ENCODE assay signal across 20 cellular contexts in the genomic region with DNA sequence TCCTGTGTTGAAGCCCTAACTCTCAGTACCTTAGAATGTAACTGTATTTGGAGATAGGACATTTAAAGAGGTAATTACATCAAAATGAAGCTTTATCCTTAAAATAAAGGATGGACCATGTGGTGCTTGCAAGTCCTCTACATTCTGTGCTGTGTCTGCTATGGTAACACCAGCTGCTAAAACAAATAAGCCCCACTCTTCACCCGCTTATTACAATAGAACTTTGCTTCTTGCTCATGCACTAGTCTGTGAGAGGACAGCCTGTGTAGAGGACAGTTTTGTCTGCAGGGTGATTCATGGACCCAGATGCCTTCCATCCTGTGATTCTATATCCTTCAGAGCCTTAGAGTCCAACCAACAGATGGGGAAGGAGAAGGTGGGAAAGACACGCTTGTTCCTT. TPM values are rescaled to one million over a fixed set of nuclear protein-coding genes. Genes with fewer than 3 reads are reported as not detected.
DNase-seq lines count a peak whose midpoint lies in the region; ATAC-seq, FAIRE-seq and TF ChIP-seq lines count a peak whose summit lies in the region.
"Had no signal": no experiment of that assay in that cellular context is flagged by ENCODE, and none has a peak within 500 bp of the region (broad histone marks: within the 10 kb centered on the region; RNA-seq: fewer than 3 reads in every experiment).

No MANE protein-coding gene starts in this region.

- H3K4me3 ChIP-seq in Caco-2 (ENCODE audit: low read depth, low read length) (no peak overlapping the region), astrocyte (ENCODE audit: insufficient read depth, low read depth, low read length) (no peak overlapping the region), HepG2 (replicated peaks in 1 of 3; ENCODE audit: insufficient read depth in 1 of 3, low read depth in 2 of 3, low read length in 3 of 3) (peak overlapping the region in 1 of 3 experiments; percentile 68; a peak in 2 of 6 replicates), stomach (no peak overlapping the region), kidney (ENCODE audit: low read length in 2 of 2) (no peak overlapping the region)
- H3K4me3 ChIP-seq: BLaER1 had no signal

- H3K36me3 ChIP-seq in Caco-2 (ENCODE audit: control insufficient read depth, insufficient read depth, low read length) (no peaks in the 10 kb centered on the region), astrocyte (ENCODE audit: insufficient read depth, low read length) (no peaks in the 10 kb centered on the region), HepG2 (replicated peaks in 1 of 2; ENCODE audit: control insufficient read depth in 1 of 2, insufficient read depth in 2 of 2, low read length in 2 of 2) (no peaks in the 10 kb centered on the region), stomach (no peaks in the 10 kb centered on the region), kidney (ENCODE audit: control insufficient read depth in 1 of 2, insufficient read depth in 2 of 2, low read length in 2 of 2) (no peaks in the 10 kb centered on the region)
- H3K36me3 ChIP-seq: BLaER1 had no signal

- H3K4me1 ChIP-seq in Caco-2: peaks cover 33% of the 10 kb centered on the region
- peaks cover 11% of the 10 kb centered on the region for H3K4me1 ChIP-seq in astrocyte (ENCODE audit: insufficient read depth, low read length)
- peaks cover 91% of the 10 kb centered on the region for H3K4me1 ChIP-seq in HepG2 (ENCODE audit: insufficient read depth, low read length)
- H3K4me1 ChIP-seq in stomach: peaks cover 5 to 25% (median 13%) of the 10 kb centered on the region in 4 donors
- H3K4me1 ChIP-seq in kidney (ENCODE audit: control insufficient read depth in 1 of 2, insufficient read depth in 1 of 2, low read depth in 1 of 2, low read length in 2 of 2): no peaks in the 10 kb centered on the region

- H3K36me3 Mint-ChIP-seq in Caco-2 (ENCODE audit: insufficient read depth, unreplicated experiment) (no peaks in the 10 kb centered on the region), astrocyte (ENCODE audit: low read depth, unreplicated experiment) (no peaks in the 10 kb centered on the region)
- H3K36me3 Mint-ChIP-seq: CD4-positive, alpha-beta memory T cell had no signal

- H3K27ac Mint-ChIP-seq in Caco-2 (ENCODE audit: unreplicated experiment): peak overlapping the region; percentile 96
- H3K27ac Mint-ChIP-seq in astrocyte (ENCODE audit: unreplicated experiment): peak overlapping the region; percentile 70
- H3K27ac Mint-ChIP-seq: CD4-positive, alpha-beta memory T cell had no signal

- TF ChIP-seq CTCF in Caco-2 (IDR thresholded peaks at IDR 0.05; ENCODE audit: insufficient read depth in 1 of 2, low read depth in 1 of 2, low read length in 1 of 2, severe bottlenecking in 1 of 2, unreplicated experiment in 1 of 2): no peak
- TF ChIP-seq CTCF in astrocyte (IDR thresholded peaks at IDR 0.05; ENCODE audit: insufficient read depth, low read depth, low read length): no peak
- TF ChIP-seq CTCF in HepG2 (CRISPR knock-in tag; IDR thresholded peaks at IDR 0.05): no peak
- no peak for TF ChIP-seq CTCF in stomach (IDR thresholded peaks at IDR 0.05)
- TF ChIP-seq CTCF in kidney (IDR thresholded peaks at IDR 0.05; ENCODE audit: borderline replicate concordance, extremely low read depth, insufficient read depth): no peak

- H3K9ac ChIP-seq in astrocyte (ENCODE audit: low read length) (no peak overlapping the region), HepG2 (ENCODE audit: insufficient read depth, low read depth, low read length) (peak overlapping the region; percentile 72; the same call in 1 of the 2 replicates), kidney (ENCODE audit: low read length in 2 of 2) (no peak overlapping the region)
- H3K9ac ChIP-seq: BLaER1 had no signal

- H3K27ac ChIP-seq in astrocyte (ENCODE audit: low read depth, low read length) (no peak overlapping the region), HepG2 (ENCODE audit: extremely low read length, insufficient read depth, low read length) (peak overlapping the region; percentile 83), stomach (peak overlapping the region; percentile 28 to 83 (median 72)), kidney (ENCODE audit: low read depth in 2 of 2, low read length in 2 of 2) (no peak overlapping the region)
- H3K27ac ChIP-seq: BLaER1 had no signal

- no peak for TF ChIP-seq POLR2A in HepG2 (IDR thresholded peaks at IDR 0.05; ENCODE audit: insufficient read depth in 1 of 2, low read depth in 2 of 2, low read length in 2 of 2)
- no peak for TF ChIP-seq POLR2A in stomach (IDR thresholded peaks at IDR 0.05)

- H3K79me2 ChIP-seq in astrocyte (ENCODE audit: insufficient read depth, low read length): no peaks in the 10 kb centered on the region
- peaks cover 5% of the 10 kb centered on the region for H3K79me2 ChIP-seq in HepG2 (ENCODE audit: insufficient read depth, low read length)

- peak; percentile 10; the same call in 2 of the 3 replicates for ATAC-seq in HepG2

- POLR2A ChIA-PET in Caco-2 (lab: Charles Lee) (no interaction called here), HepG2 (lab: Yijun Ruan, JAX) (interaction anchor here (1.0 to 1.8 kb wide), 4 partner anchors 44 to 62 kb away, joined by 3 to 6 read pairs (median 6); a partner anchor contains a TSS)

- in situ Hi-C loops in HepG2 (cut with HindIII; ENCODE audit: extremely low pct_ligation_motif_present, low pct_unique_long_range_greater_than_20kb): no loop called here

- peak overlapping the region; percentile 70 for H3K4me3 Mint-ChIP-seq in Caco-2 (ENCODE audit: unreplicated experiment)
- H3K4me3 Mint-ChIP-seq in astrocyte (ENCODE audit: unreplicated experiment): no peak overlapping the region
- H3K4me3 Mint-ChIP-seq: CD4-positive, alpha-beta memory T cell had no signal

- H3K4me2 ChIP-seq in astrocyte (ENCODE audit: low read length) (no peak overlapping the region), HepG2 (ENCODE audit: low read depth, low read length) (peak overlapping the region; percentile 92)

- H3K27me3 Mint-ChIP-seq in Caco-2 (ENCODE audit: insufficient read depth, unreplicated experiment): no peaks in the 10 kb centered on the region
- peaks cover 4% of the 10 kb centered on the region for H3K27me3 Mint-ChIP-seq in astrocyte (ENCODE audit: low read depth, unreplicated experiment)

- H3K27me3 ChIP-seq in Caco-2 (replicated peaks; ENCODE audit: control insufficient read depth, insufficient read depth, low read length) (no peaks in the 10 kb centered on the region), astrocyte (ENCODE audit: insufficient read depth, low read length) (peaks cover 2% of the 10 kb centered on the region), HepG2 (ENCODE audit: control insufficient read depth in 1 of 2, insufficient read depth in 2 of 2, low read length in 2 of 2) (peaks cover 0 to 5% of the 10 kb centered on the region in 2 experiments; a peak in 1 of 5 replicates), stomach (no peaks in the 10 kb centered on the region)
- H3K27me3 ChIP-seq: BLaER1 had no signal

- 92% methylated on average over 2 of the region's 2 CpGs for WGBS in HepG2 (ENCODE audit: low lambda C conversion rate)
- WGBS in stomach, 5 donors: 86 to 97% (median 92%) methylated on average over 2 of the region's 2 CpGs

- DNase-seq in Caco-2 (no peak), astrocyte (ENCODE audit: low read depth) (no peak), HepG2 (ENCODE audit: low spot score) (no peak), stomach (no peak), kidney (no peak), NOMO-1 (lab: John Stamatoyannopoulos, UW; ENCODE audit: unreplicated experiment in 2 of 2) (no peak)
- no peak for DNase-seq in stimulated activated CD4-positive, alpha-beta T cell treated with anti-CD3 and anti-CD28 coated beads, Interleukin-2, amount 100 ng/mL, for 48 hours
- DNase-seq: ACHN; Calu3; CD4-positive, alpha-beta memory T cell; DMS153; NCI-H1092; NCI-H1436; NCI-H1930; NCI-H2227 treated with DMSO at 0.1 percent for 48 hours; NCI-H524; NCI-H774; NK-92 treated with Interleukin-12 subunit alpha and Interleukin-12 subunit beta, amount 100 ng/mL, for 24 hours had no signal

- BruUV-seq in Caco-2 (replicated peaks; lab: Mats Ljungman, UMichigan): no TSS peak
- BruUV-seq in HepG2 (replicated peaks; lab: Mats Ljungman, UMichigan): no TSS peak

- CTCF ChIA-PET in Caco-2 (lab: Charles Lee) (no interaction called here), HepG2 (lab: Yijun Ruan, JAX; ENCODE audit: low intra/inter-chr PET ratio, low total read pairs) (no interaction called here)

- H3K9me3 Mint-ChIP-seq in Caco-2 (ENCODE audit: unreplicated experiment) (no peaks in the 10 kb centered on the region), astrocyte (ENCODE audit: unreplicated experiment) (no peaks in the 10 kb centered on the region)
- H3K9me3 Mint-ChIP-seq: CD4-positive, alpha-beta memory T cell had no signal

- H4K20me1 ChIP-seq in astrocyte (ENCODE audit: insufficient read depth, low read length) (no peaks in the 10 kb centered on the region), HepG2 (ENCODE audit: insufficient read depth, low read length) (no peaks in the 10 kb centered on the region)
- H4K20me1 ChIP-seq: BLaER1 had no signal

- intact Hi-C loops in Caco-2 (cut with micrococcal nuclease; ENCODE audit: unreplicated experiment) (no loop called here), HepG2 (cut with micrococcal nuclease; ENCODE audit: unreplicated experiment) (loop anchor here (10.0 kb wide), 1 partner anchor 392 kb away; no protein-coding TSS in a partner anchor), stomach (cut with DNase I; ENCODE audit: low total_unique reads) (no loop called here), kidney (cut with DNase I) (no loop called here)

- peak overlapping the region; percentile 46 for H2AFZ ChIP-seq in astrocyte (ENCODE audit: low read depth, low read length)
- H2AFZ ChIP-seq in HepG2 (ENCODE audit: low read length): no peak overlapping the region

- TF ChIP-seq EP300 in HepG2 (IDR thresholded peaks at IDR 0.05; ENCODE audit: low read depth in 2 of 2, low read length in 2 of 2): no peak
- no peak for TF ChIP-seq EP300 in HepG2 (CRISPR knock-in tag; IDR thresholded peaks at IDR 0.05; ENCODE audit: borderline replicate concordance)
- no peak for TF ChIP-seq EP300 in stomach (IDR thresholded peaks at IDR 0.05)

- no peak for TF ChIP-seq RAD21 in HepG2 (CRISPR knock-in tag; IDR thresholded peaks at IDR 0.05)

- H3K4me1 Mint-ChIP-seq in Caco-2 (ENCODE audit: low read depth, unreplicated experiment) (peaks cover 43% of the 10 kb centered on the region), astrocyte (ENCODE audit: low read depth, unreplicated experiment) (peaks cover 30% of the 10 kb centered on the region)

- FAIRE-seq in astrocyte (lab: Jason Lieb, UNC) (no peak), HepG2 (lab: Jason Lieb, UNC) (no peak), kidney (lab: Jason Lieb, UNC) (no peak)
- FAIRE-seq: RCC 7860 had no signal

- H3K9me3 ChIP-seq in Caco-2 (peaks cover 5% of the 10 kb centered on the region; the same call in 1 of the 2 replicates), astrocyte (ENCODE audit: insufficient read depth, low read depth, low read length) (no peaks in the 10 kb centered on the region), HepG2 (ENCODE audit: low read length) (no peaks in the 10 kb centered on the region), stomach (no peaks in the 10 kb centered on the region), kidney (ENCODE audit: control insufficient read depth in 1 of 2, low read length in 2 of 2) (no peaks in the 10 kb centered on the region)
- H3K9me3 ChIP-seq: BLaER1 had no signal

RNA-seq across cellular contexts. Expression of a gene that starts 12.5 kb away (rescaled TPM):
- 1.3 and 1.6 TPM in 2 replicates for total RNA-seq in Caco-2 (2022)
- 5.6 and 11.0 TPM in 2 replicates for total RNA-seq in astrocyte
- total RNA-seq in HepG2 (2016; rRNA removed; fragmentation: Illumina TruSeq; extraction: Trizol): 0.24 and 0.44 TPM in 2 replicates
- not detected in 2 replicates for total RNA-seq in HepG2 (2016; cell fraction: cytosol; rRNA removed; fragmentation: Illumina TruSeq; extraction: Trizol; ENCODE audit: low read depth)
- total RNA-seq in HepG2 (2016; cell fraction: insoluble cytoplasmic fraction; rRNA removed; fragmentation: Illumina TruSeq; extraction: Trizol): 0.24 TPM in 1 of 2 replicates, not detected in the other
- not detected in 2 replicates for total RNA-seq in HepG2 (2016; cell fraction: membrane; rRNA removed; fragmentation: Illumina TruSeq; extraction: Trizol)
- not detected in 2 replicates for total RNA-seq in HepG2 (2016; cell fraction: nucleus; rRNA removed; fragmentation: Illumina TruSeq; extraction: Trizol)
- polyA plus RNA-seq in HepG2 (2011; rRNA removed): 0.07 TPM in 1 of 2 replicates, not detected in the other
- polyA plus RNA-seq in HepG2 (2011; cell fraction: cytosol; rRNA removed): 0.12 TPM in 1 of 2 replicates, not detected in the other
- not detected in 2 replicates for polyA plus RNA-seq in HepG2 (2011; cell fraction: nucleus; rRNA removed)
- not detected in 2 replicates for polyA plus RNA-seq in HepG2 (2012)
- polyA plus RNA-seq in HepG2 (2016; cell fraction: cytosol; fragmentation: Illumina TruSeq; extraction: Trizol; ENCODE audit: low read depth): not detected in 2 replicates
- polyA plus RNA-seq in HepG2 (2016; cell fraction: insoluble cytoplasmic fraction; fragmentation: Illumina TruSeq; extraction: Trizol; ENCODE audit: low read depth): not detected in 2 replicates
- not detected in 2 replicates for polyA plus RNA-seq in HepG2 (2016; cell fraction: membrane; fragmentation: Illumina TruSeq; extraction: Trizol; ENCODE audit: low read depth)
- polyA plus RNA-seq in HepG2 (2016; cell fraction: nucleus; fragmentation: Illumina TruSeq; extraction: Trizol; ENCODE audit: insufficient read depth, low read depth): not detected in 2 replicates
- not detected in 2 replicates for polyA minus RNA-seq in HepG2 (2011; rRNA and poly(A)+ RNA removed; ENCODE audit: low replicate concordance)
- not detected in 2 replicates for polyA minus RNA-seq in HepG2 (2011; cell fraction: cytosol; rRNA and poly(A)+ RNA removed)
- not detected in 2 replicates for polyA minus RNA-seq in HepG2 (2011; cell fraction: nucleus; rRNA and poly(A)+ RNA removed)
- total RNA-seq in stomach: 1 to 10 TPM in 3 of 5 donors, not detected in 2; 1.7 to 4.8 (median 2.2) TPM
- polyA plus RNA-seq in stomach: under 1 TPM in 2 of 3 donors, not detected in 1; 0.23 to 0.87 TPM
- total RNA-seq in kidney: 0.22 TPM
- polyA plus RNA-seq in kidney (ENCODE audit: insufficient read depth, low read depth, low replicate concordance): not detected
- total RNA-seq: CD4-positive, alpha-beta memory T cell had no signal
- polyA plus RNA-seq: CD4-positive, alpha-beta memory T cell had no signal

RNA-seq across cellular contexts. Expression of a gene that starts 44.2 kb away (rescaled TPM):
- total RNA-seq in Caco-2 (2022) (35.7 and 38.3 TPM in 2 replicates), astrocyte (124 and 137 TPM in 2 replicates), HepG2 (2016; rRNA removed; fragmentation: Illumina TruSeq; extraction: Trizol) (125 and 159 TPM in 2 replicates), stomach (10 to 100 TPM in 4 of 5 donors, under 1 TPM in 1; 0.58 to 68.7 (median 28.4) TPM), kidney (37.7 TPM)
- 11.5 TPM in 2 replicates for total RNA-seq in HepG2 (2016; cell fraction: cytosol; rRNA removed; fragmentation: Illumina TruSeq; extraction: Trizol; ENCODE audit: low read depth)
- 126 and 146 TPM in 2 replicates for total RNA-seq in HepG2 (2016; cell fraction: insoluble cytoplasmic fraction; rRNA removed; fragmentation: Illumina TruSeq; extraction: Trizol)
- 48.8 and 50.7 TPM in 2 replicates for total RNA-seq in HepG2 (2016; cell fraction: membrane; rRNA removed; fragmentation: Illumina TruSeq; extraction: Trizol)
- total RNA-seq in HepG2 (2016; cell fraction: nucleus; rRNA removed; fragmentation: Illumina TruSeq; extraction: Trizol): 50.9 and 56.2 TPM in 2 replicates
- polyA plus RNA-seq in HepG2 (2011; rRNA removed) (45.1 and 49.5 TPM in 2 replicates), stomach (10 to 100 TPM; 12.1 to 17.7 (median 17.0) TPM), kidney (ENCODE audit: insufficient read depth, low read depth, low replicate concordance) (74.7 TPM)
- polyA plus RNA-seq in HepG2 (2011; cell fraction: cytosol; rRNA removed): 39.2 and 42.4 TPM in 2 replicates
- 15.7 and 19.6 TPM in 2 replicates for polyA plus RNA-seq in HepG2 (2011; cell fraction: nucleus; rRNA removed)
- 51.6 and 52.8 TPM in 2 replicates for polyA plus RNA-seq in HepG2 (2012)
- polyA plus RNA-seq in HepG2 (2016; cell fraction: cytosol; fragmentation: Illumina TruSeq; extraction: Trizol; ENCODE audit: low read depth): 7.5 and 7.7 TPM in 2 replicates
- polyA plus RNA-seq in HepG2 (2016; cell fraction: insoluble cytoplasmic fraction; fragmentation: Illumina TruSeq; extraction: Trizol; ENCODE audit: low read depth): 131 and 144 TPM in 2 replicates
- polyA plus RNA-seq in HepG2 (2016; cell fraction: membrane; fragmentation: Illumina TruSeq; extraction: Trizol; ENCODE audit: low read depth): 23.3 and 23.6 TPM in 2 replicates
- 57.5 and 58.3 TPM in 2 replicates for polyA plus RNA-seq in HepG2 (2016; cell fraction: nucleus; fragmentation: Illumina TruSeq; extraction: Trizol; ENCODE audit: insufficient read depth, low read depth)
- 58.5 and 119 TPM in 2 replicates for polyA minus RNA-seq in HepG2 (2011; rRNA and poly(A)+ RNA removed; ENCODE audit: low replicate concordance)
- polyA minus RNA-seq in HepG2 (2011; cell fraction: cytosol; rRNA and poly(A)+ RNA removed): 51.9 and 56.8 TPM in 2 replicates
- polyA minus RNA-seq in HepG2 (2011; cell fraction: nucleus; rRNA and poly(A)+ RNA removed): 20.2 and 23.6 TPM in 2 replicates

Comparison
In these comparisons a context has a peak if more than half of its experiments do, and no peak if none do; other contexts are left out.
1. H3K27ac ChIP-seq: peak in HepG2 (single experiment) and stomach (5 of 5); none in astrocyte (single experiment) and kidney (0 of 2).